Comparison of ENCODE assay signal across 19 cellular contexts in genomic region chr7:157044151-157044687, GRCh38. TPM values are rescaled to one million over a fixed set of nuclear protein-coding genes. Genes with fewer than 3 reads are reported as not detected.
A peak's percentile ranks its signal among the peaks of the same experiment; 100 is the strongest.
DNase-seq lines count a peak whose midpoint lies in the region; ATAC-seq and TF ChIP-seq lines count a peak whose summit lies in the region.
"Had no signal": no experiment of that assay in that cellular context is flagged by ENCODE, and none has a peak within 500 bp of the region (broad histone marks: within the 10 kb centered on the region; RNA-seq: fewer than 3 reads in every experiment).

No MANE protein-coding gene starts in this region.

- H3K36me3 Mint-ChIP-seq in osteocyte (ENCODE audit: unreplicated experiment): no peaks in the 10 kb centered on the region
- no peaks in the 10 kb centered on the region for H3K36me3 Mint-ChIP-seq in activated T-helper 2 cell treated with anti-CD3 and anti-CD28 coated beads, Interferon-gamma antibody, Interleukin-2, Interleukin-4, amounts not matched to agents 10 μg/mL and 5 μg/mL and 100 μg/mL, durations not matched to agents 14 hours and 24 hours and 36 hours (ENCODE audit: low read depth)
- H3K36me3 Mint-ChIP-seq: CD4-positive, alpha-beta memory T cell had no signal

- H3K9me3 Mint-ChIP-seq in osteocyte (ENCODE audit: unreplicated experiment): no peaks in the 10 kb centered on the region
- no peaks in the 10 kb centered on the region for H3K9me3 Mint-ChIP-seq in activated T-helper 2 cell treated with anti-CD3 and anti-CD28 coated beads, Interferon-gamma antibody, Interleukin-2, Interleukin-4, amounts not matched to agents 10 μg/mL and 5 μg/mL and 100 μg/mL, durations not matched to agents 14 hours and 24 hours and 36 hours
- H3K9me3 Mint-ChIP-seq: CD4-positive, alpha-beta memory T cell; GM23338; HFFc6 had no signal

- H3K4me1 Mint-ChIP-seq in osteocyte (ENCODE audit: unreplicated experiment): peaks cover 4% of the 10 kb centered on the region
- no peaks in the 10 kb centered on the region for H3K4me1 Mint-ChIP-seq in activated T-helper 2 cell treated with anti-CD3 and anti-CD28 coated beads, Interferon-gamma antibody, Interleukin-2, Interleukin-4, amounts not matched to agents 10 μg/mL and 5 μg/mL and 100 μg/mL, durations not matched to agents 14 hours and 24 hours and 36 hours (ENCODE audit: low read depth)

- no peak for ATAC-seq in HG03432 (IDR thresholded peaks at IDR 0.05; ENCODE audit: unreplicated experiment)
- ATAC-seq: GM23338, PC-3 had no signal

- TF ChIP-seq CTCF in choroid plexus epithelial cell (conservative IDR thresholded peaks at IDR 0.05; ENCODE audit: low read depth, low read length) (no peak), osteocyte (IDR thresholded peaks at IDR 0.05) (no peak), GM20000 (IDR thresholded peaks at IDR 0.05; ENCODE audit: extremely low read depth, missing control alignments) (no peak)

- no peak overlapping the region for H3K4me3 Mint-ChIP-seq in osteocyte (ENCODE audit: unreplicated experiment)
- H3K4me3 Mint-ChIP-seq in activated T-helper 2 cell treated with anti-CD3 and anti-CD28 coated beads, Interferon-gamma antibody, Interleukin-2, Interleukin-4, amounts not matched to agents 10 μg/mL and 5 μg/mL and 100 μg/mL, durations not matched to agents 14 hours and 24 hours and 36 hours (ENCODE audit: low read depth): no peak overlapping the region
- H3K4me3 Mint-ChIP-seq: CD4-positive, alpha-beta memory T cell; GM23338; HFFc6 had no signal

- H3K27me3 Mint-ChIP-seq in osteocyte (ENCODE audit: unreplicated experiment): no peaks in the 10 kb centered on the region
- no peaks in the 10 kb centered on the region for H3K27me3 Mint-ChIP-seq in activated T-helper 2 cell treated with anti-CD3 and anti-CD28 coated beads, Interferon-gamma antibody, Interleukin-2, Interleukin-4, amounts not matched to agents 10 μg/mL and 5 μg/mL and 100 μg/mL, durations not matched to agents 14 hours and 24 hours and 36 hours (ENCODE audit: low read depth)

- H3K4me3 ChIP-seq in choroid plexus epithelial cell (ENCODE audit: low read depth, low read length): no peak overlapping the region
- H3K4me3 ChIP-seq: GM23338 had no signal

- intact Hi-C loops in activated T-helper 2 cell treated with anti-CD3 and anti-CD28 coated beads, Interferon-gamma antibody, Interleukin-2, Interleukin-4, amounts not matched to agents 10 μg/mL and 5 μg/mL and 100 μg/mL, durations not matched to agents 14 hours and 24 hours and 36 hours (cut with micrococcal nuclease): no loop called here

- DNase-seq in EL: peak; percentile 36
- peak; percentile 34 for DNase-seq in HT1080 (ENCODE audit: low read depth)
- peak; percentile 24 for DNase-seq in choroid plexus epithelial cell (ENCODE audit: low read depth)
- peak; percentile 64 for DNase-seq in osteocyte (ENCODE audit: extremely low spot score, unreplicated experiment)
- no peak for DNase-seq in Ammon's horn (ENCODE audit: low spot score)
- DNase-seq in GM20000 (ENCODE audit: low spot score): no peak
- no peak for DNase-seq in activated T-helper 2 cell treated with anti-CD3 and anti-CD28 coated beads, Interferon-gamma antibody, Interleukin-2, Interleukin-4, amounts not matched to agents 10 μg/mL and 5 μg/mL and 100 μg/mL, durations not matched to agents 14 hours and 24 hours and 36 hours (ENCODE audit: low spot score)
- DNase-seq: ACHN; Calu3; CD4-positive, alpha-beta memory T cell; HFFc6; NCI-H2029; NCI-H2171 treated with DMSO at 0.1 percent for 48 hours; NCI-H510A; NCI-H774; PC-3 had no signal

- H3K27ac Mint-ChIP-seq in osteocyte (ENCODE audit: unreplicated experiment): no peak overlapping the region
- H3K27ac Mint-ChIP-seq in activated T-helper 2 cell treated with anti-CD3 and anti-CD28 coated beads, Interferon-gamma antibody, Interleukin-2, Interleukin-4, amounts not matched to agents 10 μg/mL and 5 μg/mL and 100 μg/mL, durations not matched to agents 14 hours and 24 hours and 36 hours: no peak overlapping the region
- H3K27ac Mint-ChIP-seq: CD4-positive, alpha-beta memory T cell; GM23338; HFFc6 had no signal

RNA-seq across cellular contexts. Expression of gene MNX1, which starts 33.8 kb away (rescaled TPM):
- total RNA-seq in HT1080 (2014; rRNA removed; shearing (Covaris generic)): 0.37 TPM in 1 of 2 replicates, not detected in the other
- not detected in 2 replicates for polyA plus RNA-seq in HT1080 (2015; cell fraction: cytosol; rRNA removed)
- polyA plus RNA-seq in HT1080 (2015; cell fraction: nucleus; rRNA removed): 0.12 and 0.61 TPM in 2 replicates
- total RNA-seq in osteocyte: not detected in 2 replicates
- total RNA-seq in activated T-helper 2 cell treated with anti-CD3 and anti-CD28 coated beads, Interferon-gamma antibody, Interleukin-2, Interleukin-4, amounts not matched to agents 10 μg/mL and 5 μg/mL and 100 μg/mL, durations not matched to agents 14 hours and 24 hours and 36 hours: 0.09 TPM in 1 of 2 replicates, not detected in the other
- total RNA-seq: CD4-positive, alpha-beta memory T cell; HFFc6 had no signal
- polyA plus RNA-seq: BJ; CD4-positive, alpha-beta memory T cell had no signal

Comparison
In these comparisons a context has a peak if more than half of its experiments do, and no peak if none do; other contexts are left out.
1. DNase-seq: peak in EL (single experiment), HT1080 (single experiment), choroid plexus epithelial cell (single experiment) and osteocyte (single experiment); none in Ammon's horn (single experiment), GM20000 (single experiment) and activated T-helper 2 cell treated with anti-CD3 and anti-CD28 coated beads, Interferon-gamma antibody, Interleukin-2, Interleukin-4, amounts not matched to agents 10 μg/mL and 5 μg/mL and 100 μg/mL, durations not matched to agents 14 hours and 24 hours and 36 hours (single experiment).